8 cellular contexts compared by ENCODE assay signal in genomic region chr19:35267818-35268545, GRCh38. TPM values are rescaled to one million over a fixed set of nuclear protein-coding genes. Genes with fewer than 3 reads are reported as not detected.
DNase-seq lines count a peak whose midpoint lies in the region; ATAC-seq and TF ChIP-seq lines count a peak whose summit lies in the region.

No MANE protein-coding gene starts in this region.

- no peak for TF ChIP-seq CTCF in GM13976 (IDR thresholded peaks at IDR 0.05; ENCODE audit: borderline replicate concordance, control extremely low read depth, extremely low read depth, insufficient read depth, missing control alignments)

- ATAC-seq in HG02852 (IDR thresholded peaks at IDR 0.05; ENCODE audit: unreplicated experiment) (peak; percentile 35), HG03095 (IDR thresholded peaks at IDR 0.05; ENCODE audit: unreplicated experiment) (no peak)

- in situ Hi-C loops in GM13976 (cut with MboI; ENCODE audit: low sequenced_read_pairs, unreplicated experiment) = no loop called here

- DNase-seq in GM13976 (ENCODE audit: low spot score) = peak; percentile 96
- DNase-seq in NCI-H2196 (lab: John Stamatoyannopoulos, UW; ENCODE audit: unreplicated experiment) = peak; percentile 84
- DNase-seq in activated CD4-positive, CD25-positive, alpha-beta regulatory T cell treated with anti-CD3 and anti-CD28 coated beads, Interleukin-2, amount 50 U/mL, for 72 hours = peak; percentile 83
- peak; percentile 94 for DNase-seq in cerebellum (ENCODE audit: low spot score)
- DNase-seq in kidney glomerular epithelial cell (lab: John Stamatoyannopoulos, UW) = peak; percentile 22
- DNase-seq in stimulated activated CD4-positive, alpha-beta T cell treated with anti-CD3 and anti-CD28 coated beads, Interleukin-1b, Interleukin-23, amount 100 ng/mL, for 1 hour (ENCODE audit: low read depth in 2 of 2) = peak; percentile 44 to 56

RNA-seq across cellular contexts. Expression of gene USF2, which starts 0.8 kb away (rescaled TPM):
- 39.4 TPM for total RNA-seq in cerebellum

RNA-seq across cellular contexts. Expression of gene HAMP, which starts 14.3 kb away (rescaled TPM):
- total RNA-seq in cerebellum = not detected

RNA-seq across cellular contexts. Expression of gene LSR, which starts 19.2 kb away (rescaled TPM):
- 2.6 TPM for total RNA-seq in cerebellum

RNA-seq across cellular contexts. Expression of gene MAG, which starts 24.0 kb away (rescaled TPM):
- 0.91 TPM for total RNA-seq in cerebellum

RNA-seq across cellular contexts. Expression of gene FAM187B, which starts 39.4 kb away (rescaled TPM):
- total RNA-seq in cerebellum = not detected

Comparison
In these comparisons a context has a peak if more than half of its experiments do, and no peak if none do; other contexts are left out.
1. DNase-seq: peak in every context shown above with its lines; median percentile 96 in GM13976; 94 in cerebellum; 84 in NCI-H2196; 83 in activated CD4-positive, CD25-positive, alpha-beta regulatory T cell treated with anti-CD3 and anti-CD28 coated beads, Interleukin-2, amount 50 U/mL, for 72 hours; 50 in stimulated activated CD4-positive, alpha-beta T cell treated with anti-CD3 and anti-CD28 coated beads, Interleukin-1b, Interleukin-23, amount 100 ng/mL, for 1 hour; 22 in kidney glomerular epithelial cell.